Comparison of ENCODE assay signal across 19 cellular contexts in genomic region chr7:1141651-1142050, GRCh38.
"Had no signal": no experiment of that assay in that cellular context is flagged by ENCODE, and none has a peak within 500 bp of the region (broad histone marks: within the 10 kb centered on the region; RNA-seq: fewer than 3 reads in every experiment).

No MANE protein-coding gene starts in this region.

- DNase-seq: activated B cell treated with CpG ODN at 0.5 μM for 24 hours; activated CD4-positive, alpha-beta T cell treated with anti-CD3 and anti-CD28 coated beads, Interleukin-2, amount 10 ng/mL, durations not matched to agents 7 days and 5 days; activated CD8-positive, alpha-beta T cell treated with anti-CD3 and anti-CD28 coated beads, Interleukin-2, amount 10 ng/mL, durations not matched to agents 7 days and 5 days; activated naive CD4-positive, alpha-beta T cell treated with Interleukin-2 at 50 U/mL for 16 hours; activated T-cell treated with anti-CD3 and anti-CD28 coated beads, Interleukin-2, amount 50 U/mL, for 24 hours; anterior cingulate cortex; brain microvascular endothelial cell; central memory CD4-positive, alpha-beta T cell; colonic mucosa; left cardiac atrium; natural killer cell; stimulated activated naive CD4-positive, alpha-beta T cell treated with Interleukin-2 at 50 U/mL for 16 hours; tibial artery had no signal

- H3K27ac Mint-ChIP-seq: activated CD4-positive, alpha-beta T cell treated with anti-CD3 and anti-CD28 coated beads, Interleukin-2, amount 10 ng/mL, durations not matched to agents 7 days and 5 days; activated CD8-positive, alpha-beta T cell treated with anti-CD3 and anti-CD28 coated beads, Interleukin-2, amount 10 ng/mL, durations not matched to agents 7 days and 5 days; activated T-cell treated with anti-CD3 and anti-CD28 coated beads, Interleukin-2, amount 50 U/mL, for 24 hours; activated T-helper 2 cell treated with anti-CD3 and anti-CD28 coated beads, Interferon-gamma antibody, Interleukin-2, Interleukin-4, amounts not matched to agents 10 μg/mL and 5 μg/mL and 100 μg/mL, durations not matched to agents 14 hours and 24 hours and 36 hours; T-helper 2 cell treated with Interferon-gamma antibody and Interleukin-4, amounts not matched to agents 5 μg/mL and 100 μg/mL, for 36 hours had no signal

- H3K36me3 ChIP-seq: brain microvascular endothelial cell, colonic mucosa, neutrophil, tibial artery, vagina had no signal

- H3K4me1 ChIP-seq: parathyroid adenoma had no signal

- ATAC-seq: activated CD8-positive, alpha-beta T cell treated with anti-CD3 and anti-CD28 coated beads, Interleukin-2, amount 10 ng/mL, durations not matched to agents 7 days and 5 days; left cardiac atrium; natural killer cell had no signal

- H3K9me3 ChIP-seq: colonic mucosa, neutrophil, tibial artery, vagina had no signal

- H3K4me3 ChIP-seq: colonic mucosa, hepatocyte, tibial artery, vagina had no signal

- H3K4me3 Mint-ChIP-seq: activated B cell treated with CpG ODN at 0.5 μM for 24 hours; activated CD4-positive, alpha-beta T cell treated with anti-CD3 and anti-CD28 coated beads, Interleukin-2, amount 10 ng/mL, durations not matched to agents 7 days and 5 days; activated CD8-positive, alpha-beta T cell treated with anti-CD3 and anti-CD28 coated beads, Interleukin-2, amount 10 ng/mL, durations not matched to agents 7 days and 5 days; activated T-cell treated with anti-CD3 and anti-CD28 coated beads, Interleukin-2, amount 50 U/mL, for 24 hours; T-helper 2 cell treated with Interferon-gamma antibody and Interleukin-4, amounts not matched to agents 5 μg/mL and 100 μg/mL, for 36 hours had no signal

- H3K27me3 Mint-ChIP-seq: activated B cell treated with CpG ODN at 0.5 μM for 24 hours; activated CD4-positive, alpha-beta T cell treated with anti-CD3 and anti-CD28 coated beads, Interleukin-2, amount 10 ng/mL, durations not matched to agents 7 days and 5 days; activated T-cell treated with anti-CD3 and anti-CD28 coated beads, Interleukin-2, amount 50 U/mL, for 24 hours had no signal

- H3K9me3 Mint-ChIP-seq: activated B cell treated with CpG ODN at 0.5 μM for 24 hours; activated CD4-positive, alpha-beta T cell treated with anti-CD3 and anti-CD28 coated beads, Interleukin-2, amount 10 ng/mL, durations not matched to agents 7 days and 5 days; activated T-cell treated with anti-CD3 and anti-CD28 coated beads, Interleukin-2, amount 50 U/mL, for 24 hours; activated T-helper 2 cell treated with anti-CD3 and anti-CD28 coated beads, Interferon-gamma antibody, Interleukin-2, Interleukin-4, amounts not matched to agents 10 μg/mL and 5 μg/mL and 100 μg/mL, durations not matched to agents 14 hours and 24 hours and 36 hours; natural killer cell; T-helper 2 cell treated with Interferon-gamma antibody and Interleukin-4, amounts not matched to agents 5 μg/mL and 100 μg/mL, for 36 hours had no signal

- H3K27ac ChIP-seq: brain microvascular endothelial cell, colonic mucosa, hepatocyte, neutrophil, parathyroid adenoma, tibial artery, vagina had no signal

- H3K36me3 Mint-ChIP-seq: natural killer cell had no signal

- H3K27me3 ChIP-seq: brain microvascular endothelial cell, colonic mucosa, hepatocyte, neutrophil, tibial artery, vagina had no signal
